In genomic region chr10:67173787-67174186, GRCh38 we compare ENCODE assay signal across 1 cellular context.
TF ChIP-seq lines count a peak whose summit lies in the region.

No MANE protein-coding gene starts in this region.

TF ChIP-seq in HepG2, 621 proteins besides CTCF, POLR2A, EP300 and RAD21 (continued from another document):
- no peak for TF ChIP-seq ZHX2 (IDR thresholded peaks at IDR 0.05; ENCODE audit: low read depth)
- no peak for TF ChIP-seq ZHX2 (CRISPR knock-in tag; IDR thresholded peaks at IDR 0.05; ENCODE audit: borderline replicate concordance)
- no peak for TF ChIP-seq PCBP1 (IDR thresholded peaks at IDR 0.05; ENCODE audit: borderline replicate concordance, low read depth, low read length)
- TF ChIP-seq HOXA5 (CRISPR knock-in tag; IDR thresholded peaks at IDR 0.05): no peak
- TF ChIP-seq SMAD1 (CRISPR knock-in tag; IDR thresholded peaks at IDR 0.05; ENCODE audit: borderline replicate concordance, low read depth): no peak
- no peak for TF ChIP-seq ZBTB7A (CRISPR knock-in tag; IDR thresholded peaks at IDR 0.05)
- TF ChIP-seq ZMYM2 (CRISPR knock-in tag; IDR thresholded peaks at IDR 0.05): no peak
- TF ChIP-seq TFDP2 (CRISPR knock-in tag; IDR thresholded peaks at IDR 0.05): no peak
- TF ChIP-seq RCOR2 (CRISPR knock-in tag; IDR thresholded peaks at IDR 0.05): no peak
- TF ChIP-seq IKZF5 (CRISPR knock-in tag; IDR thresholded peaks at IDR 0.05): no peak
